Comparison of ENCODE assay signal across 13 cellular contexts in genomic region chr1:153928245-153928644, GRCh38. TPM values are rescaled to one million over a fixed set of nuclear protein-coding genes. Genes with fewer than 3 reads are reported as not detected.
A peak's percentile ranks its signal among the peaks of the same experiment; 100 is the strongest.
DNase-seq lines count a peak whose midpoint lies in the region; ATAC-seq and TF ChIP-seq lines count a peak whose summit lies in the region.
"Had no signal": no experiment of that assay in that cellular context is flagged by ENCODE, and none has a peak within 500 bp of the region (broad histone marks: within the 10 kb centered on the region; RNA-seq: fewer than 3 reads in every experiment).

No MANE protein-coding gene starts in this region.

- H3K9me3 ChIP-seq in IMR-90 (ENCODE audit: control insufficient read depth, insufficient read depth, low read length): no peaks in the 10 kb centered on the region
- H3K9me3 ChIP-seq in colonic mucosa: no peaks in the 10 kb centered on the region
- no peaks in the 10 kb centered on the region for H3K9me3 ChIP-seq in neutrophil
- H3K9me3 ChIP-seq in MM.1S (replicated peaks; ENCODE audit: insufficient read depth, low read length): no peaks in the 10 kb centered on the region
- H3K9me3 ChIP-seq: ascending aorta had no signal

- peaks cover 22% of the 10 kb centered on the region for H3K36me3 ChIP-seq in IMR-90 (ENCODE audit: control insufficient read depth, insufficient read depth, low read length)
- H3K36me3 ChIP-seq in colonic mucosa: no peaks in the 10 kb centered on the region
- peaks cover 46% of the 10 kb centered on the region for H3K36me3 ChIP-seq in neutrophil
- H3K36me3 ChIP-seq in MM.1S (replicated peaks; ENCODE audit: insufficient read depth, low read length): no peaks in the 10 kb centered on the region

- H3K4me3 ChIP-seq in IMR-90 (ENCODE audit: insufficient read depth, low read depth, low read length) (no peak overlapping the region), colonic mucosa (no peak overlapping the region), neutrophil (ENCODE audit: low read depth in 1 of 2, low read length in 1 of 2) (no peak overlapping the region), coronary artery (no peak overlapping the region), MM.1S (ENCODE audit: low read length) (no peak overlapping the region)
- H3K4me3 ChIP-seq: ascending aorta, skin epidermis had no signal

- peaks cover 6% of the 10 kb centered on the region for H3K4me1 Mint-ChIP-seq in T-helper 2 cell treated with Interferon-gamma antibody and Interleukin-4, amounts not matched to agents 5 μg/mL and 100 μg/mL, for 36 hours (ENCODE audit: low read depth)

- H4K20me1 ChIP-seq in IMR-90 (ENCODE audit: insufficient read depth, low read length): peaks cover 6% of the 10 kb centered on the region; the same call in 1 of the 2 replicates
- no peaks in the 10 kb centered on the region for H4K20me1 ChIP-seq in MM.1S (ENCODE audit: insufficient read depth, low read length)

- CTCF ChIA-PET in IMR-90 (lab: Yijun Ruan, JAX): no interaction called here

- no peaks in the 10 kb centered on the region for H3K9me3 Mint-ChIP-seq in T-helper 2 cell treated with Interferon-gamma antibody and Interleukin-4, amounts not matched to agents 5 μg/mL and 100 μg/mL, for 36 hours
- H3K9me3 Mint-ChIP-seq: type B pancreatic cell had no signal

- H2BK15ac ChIP-seq in IMR-90 (ENCODE audit: low read depth, low read length): 0 out of 3 replicates have a peak overlapping the region, but pooled peaks have one; percentile 60

- no peak overlapping the region for H4K91ac ChIP-seq in IMR-90 (ENCODE audit: insufficient read depth, low read depth, low read length)

- no peak overlapping the region for H3K56ac ChIP-seq in IMR-90 (ENCODE audit: extremely low read depth, insufficient read depth, low read length)

- peaks cover 23% of the 10 kb centered on the region; the same call in 1 of the 2 replicates for H3F3A ChIP-seq in MM.1S (ENCODE audit: insufficient read depth, low read length)

- H4K5ac ChIP-seq in IMR-90 (ENCODE audit: low read depth, low read length): no peak overlapping the region

- BruUV-seq in IMR-90 (replicated peaks; lab: Mats Ljungman, UMichigan): no TSS peak

- DNase-seq in T-helper 2 cell treated with Interferon-gamma antibody and Interleukin-4, amounts not matched to agents 5 μg/mL and 100 μg/mL, for 36 hours (ENCODE audit: low spot score): no peak
- no peak for DNase-seq in T-helper 2 cell
- no peak for DNase-seq in IMR-90
- DNase-seq in colonic mucosa: no peak
- no peak for DNase-seq in NCI-H748 treated with DMSO at 0.1 percent for 48 hours (lab: John Stamatoyannopoulos, UW)
- DNase-seq in coronary artery (ENCODE audit: low spot score): no peak
- no peak for DNase-seq in MM.1S
- DNase-seq: DMS 273 treated with DMSO at 0.1 percent for 48 hours; effector memory CD4-positive, alpha-beta T cell had no signal

- peaks cover 9% of the 10 kb centered on the region for H3K4me1 ChIP-seq in IMR-90 (ENCODE audit: control insufficient read depth, insufficient read depth, low read length)
- peaks cover 3% of the 10 kb centered on the region for H3K4me1 ChIP-seq in colonic mucosa
- peaks cover 10 to 11% of the 10 kb centered on the region in 2 experiments for H3K4me1 ChIP-seq in neutrophil (ENCODE audit: control insufficient read depth in 1 of 2, insufficient read depth in 1 of 2, low read depth in 1 of 2, low read length in 1 of 2)
- 0 out of 2 replicates have a peak, but pooled peaks cover 3% of the 10 kb centered on the region for H3K4me1 ChIP-seq in MM.1S (ENCODE audit: low read length)

- no peak for TF ChIP-seq RAD21 in IMR-90 (IDR thresholded peaks at IDR 0.05; ENCODE audit: low read length)

- no peak overlapping the region for H2BK120ac ChIP-seq in IMR-90 (ENCODE audit: low read depth, low read length)

- 0 out of 2 replicates have a peak overlapping the region, but pooled peaks have one; percentile 48 for H3K4ac ChIP-seq in IMR-90 (ENCODE audit: low read depth, low read length)

- in situ Hi-C loops in IMR-90 (cut with MboI; ENCODE audit: low sequenced_read_pairs): no loop called here

- no peak overlapping the region for H2BK5ac ChIP-seq in IMR-90 (ENCODE audit: low read depth, low read length, poor library complexity, severe bottlenecking)

- POLR2A ChIA-PET in IMR-90 (lab: Charles Lee; ENCODE audit: unreplicated experiment): no interaction called here

- peak overlapping the region; percentile 78 for H2AK5ac ChIP-seq in IMR-90 (ENCODE audit: low read depth, low read length)

- peaks cover 9% of the 10 kb centered on the region for H3K79me2 ChIP-seq in MM.1S (ENCODE audit: low read length)

- H3K9me1 ChIP-seq in IMR-90 (ENCODE audit: insufficient read depth, low read length): peaks cover 6% of the 10 kb centered on the region

- no peak overlapping the region for H3K4me3 Mint-ChIP-seq in T-helper 2 cell treated with Interferon-gamma antibody and Interleukin-4, amounts not matched to agents 5 μg/mL and 100 μg/mL, for 36 hours
- H3K4me3 Mint-ChIP-seq: type B pancreatic cell had no signal

- H4K8ac ChIP-seq in IMR-90 (ENCODE audit: low read depth in 2 of 2, low read length in 2 of 2): peak overlapping the region; percentile 57 to 60; a peak in 2 of 4 replicates

- no peaks in the 10 kb centered on the region for H3K27me3 Mint-ChIP-seq in T-helper 2 cell treated with Interferon-gamma antibody and Interleukin-4, amounts not matched to agents 5 μg/mL and 100 μg/mL, for 36 hours (ENCODE audit: low read depth)
- H3K27me3 Mint-ChIP-seq: type B pancreatic cell had no signal

- H3K9ac ChIP-seq in IMR-90 (ENCODE audit: low read depth, low read length): no peak overlapping the region
- no peak overlapping the region for H3K9ac ChIP-seq in colonic mucosa (ENCODE audit: low read depth in 2 of 2, low read length in 2 of 2)
- no peak overlapping the region for H3K9ac ChIP-seq in MM.1S (ENCODE audit: low read length)

- no peak overlapping the region for H3K18ac ChIP-seq in IMR-90 (ENCODE audit: low read depth, low read length)

- no peak for ATAC-seq in IMR-90 (ENCODE audit: low read depth)

- peak overlapping the region; percentile 46 for H3K27ac Mint-ChIP-seq in T-helper 2 cell treated with Interferon-gamma antibody and Interleukin-4, amounts not matched to agents 5 μg/mL and 100 μg/mL, for 36 hours
- H3K27ac Mint-ChIP-seq: type B pancreatic cell had no signal

- no peak overlapping the region for H2AK9ac ChIP-seq in IMR-90 (replicated peaks; ENCODE audit: low read depth, low read length, poor library complexity)

- H3K4me2 ChIP-seq in IMR-90 (ENCODE audit: low read depth, low read length): no peak overlapping the region
- H3K4me2 ChIP-seq in MM.1S (ENCODE audit: low read depth, low read length): no peak overlapping the region

- TF ChIP-seq CTCF in IMR-90 (conservative IDR thresholded peaks at IDR 0.05; ENCODE audit: low read depth, low read length): no peak
- no peak for TF ChIP-seq CTCF in colonic mucosa (IDR thresholded peaks at IDR 0.05)
- TF ChIP-seq CTCF in neutrophil (IDR thresholded peaks at IDR 0.05): no peak
- TF ChIP-seq CTCF in coronary artery (IDR thresholded peaks at IDR 0.05): no peak
- no peak for TF ChIP-seq CTCF in MM.1S (IDR thresholded peaks at IDR 0.05; ENCODE audit: low read length)

- no peaks in the 10 kb centered on the region for H3K9me2 ChIP-seq in MM.1S (replicated peaks; ENCODE audit: insufficient read depth, low read length)

- H3K23ac ChIP-seq in IMR-90 (ENCODE audit: low read depth, low read length): peak overlapping the region; percentile 85; the same call in 1 of the 2 replicates

- intact Hi-C loops in IMR-90 (cut with micrococcal nuclease): loop anchor here (10.0 kb wide), 1 partner anchor 133 kb away; no protein-coding TSS in a partner anchor
- intact Hi-C loops in colonic mucosa (cut with DNase I): no loop called here

- H3K36me3 Mint-ChIP-seq in T-helper 2 cell treated with Interferon-gamma antibody and Interleukin-4, amounts not matched to agents 5 μg/mL and 100 μg/mL, for 36 hours (ENCODE audit: low read depth): peaks cover 28% of the 10 kb centered on the region
- H3K36me3 Mint-ChIP-seq: type B pancreatic cell had no signal

- no peak overlapping the region for H2BK20ac ChIP-seq in IMR-90 (ENCODE audit: low read depth, low read length)

- H3K27me3 ChIP-seq in IMR-90 (ENCODE audit: control insufficient read depth, insufficient read depth, low read length) (no peaks in the 10 kb centered on the region), colonic mucosa (no peaks in the 10 kb centered on the region), neutrophil (no peaks in the 10 kb centered on the region), MM.1S (replicated peaks; ENCODE audit: insufficient read depth, low read length) (no peaks in the 10 kb centered on the region)
- H3K27me3 ChIP-seq: ascending aorta had no signal

- dilution Hi-C loops in IMR-90 (cut with HindIII; ENCODE audit: low sequenced_read_pairs, unreplicated experiment): no loop called here

- H2AFZ ChIP-seq in IMR-90 (replicated peaks; ENCODE audit: low read length, poor library complexity) (peak overlapping the region; percentile 75), MM.1S (ENCODE audit: low read length) (no peak overlapping the region)

- no CpG with 5 or more reads among the region's 1 CpG for WGBS in IMR-90 (ENCODE audit: extremely low coverage in 2 of 2, insufficient read length in 1 of 2), 2 experiments

- no peak overlapping the region for H3K27ac ChIP-seq in IMR-90 (ENCODE audit: insufficient read depth, low read length)
- peak overlapping the region; percentile 12 for H3K27ac ChIP-seq in colonic mucosa
- peak overlapping the region; percentile 50 for H3K27ac ChIP-seq in neutrophil
- no peak overlapping the region for H3K27ac ChIP-seq in coronary artery
- no peak overlapping the region for H3K27ac ChIP-seq in MM.1S (ENCODE audit: low read length)

- no peak for TF ChIP-seq POLR2A in IMR-90 (IDR thresholded peaks at IDR 0.05; ENCODE audit: low read depth, low read length)

- H3K79me1 ChIP-seq in IMR-90 (ENCODE audit: low read depth in 1 of 2, low read length in 2 of 2): peaks cover 0 to 18% of the 10 kb centered on the region in 2 experiments; a peak in 2 of 4 replicates

- H3K14ac ChIP-seq in IMR-90 (replicated peaks; ENCODE audit: low read depth, low read length): no peak overlapping the region

RNA-seq across cellular contexts. Expression of gene GATAD2B, which starts 5.5 kb away (rescaled TPM):
- total RNA-seq in IMR-90 (2012; rRNA removed) (3.8 and 5.6 TPM in 2 replicates), colonic mucosa (10 to 100 TPM; 32.5 to 36.5 TPM)
- 6.1 and 6.2 TPM in 2 replicates for polyA plus RNA-seq in IMR-90 (2012; rRNA removed)
- 3.1 and 3.6 TPM in 2 replicates for polyA plus RNA-seq in IMR-90 (2012; cell fraction: cytosol; rRNA removed)
- polyA plus RNA-seq in IMR-90 (2012; cell fraction: nucleus; rRNA removed; ENCODE audit: low replicate concordance): 5.0 and 9.7 TPM in 2 replicates

RNA-seq across cellular contexts. Expression of gene DENND4B, which starts 18.3 kb away (rescaled TPM):
- total RNA-seq in IMR-90 (2012; rRNA removed): 1.8 and 2.5 TPM in 2 replicates
- 25.2 and 33.3 TPM in 2 replicates for polyA plus RNA-seq in IMR-90 (2012; rRNA removed)
- polyA plus RNA-seq in IMR-90 (2012; cell fraction: cytosol; rRNA removed): 9.4 and 13.8 TPM in 2 replicates
- polyA plus RNA-seq in IMR-90 (2012; cell fraction: nucleus; rRNA removed; ENCODE audit: low replicate concordance): 117 and 252 TPM in 2 replicates
- 10 to 100 TPM; 26.9 to 45.6 TPM for total RNA-seq in colonic mucosa

RNA-seq across cellular contexts. Expression of gene CRTC2, which starts 30.2 kb away (rescaled TPM):
- total RNA-seq in IMR-90 (2012; rRNA removed) (1.9 and 2.7 TPM in 2 replicates), colonic mucosa (10 to 100 TPM; 26.9 to 40.7 TPM)
- polyA plus RNA-seq in IMR-90 (2012; rRNA removed): 20.1 and 22.2 TPM in 2 replicates
- 12.2 and 16.7 TPM in 2 replicates for polyA plus RNA-seq in IMR-90 (2012; cell fraction: cytosol; rRNA removed)
- 59.1 and 73.2 TPM in 2 replicates for polyA plus RNA-seq in IMR-90 (2012; cell fraction: nucleus; rRNA removed; ENCODE audit: low replicate concordance)

RNA-seq across cellular contexts. Expression of gene SLC39A1, which starts 35.1 kb away (rescaled TPM):
- total RNA-seq in IMR-90 (2012; rRNA removed) (94.7 and 97.7 TPM in 2 replicates), colonic mucosa (10 to 100 TPM; 76.8 to 90.9 TPM)
- polyA plus RNA-seq in IMR-90 (2012; rRNA removed): 84.6 and 89.1 TPM in 2 replicates
- 74.5 and 89.4 TPM in 2 replicates for polyA plus RNA-seq in IMR-90 (2012; cell fraction: cytosol; rRNA removed)
- 31.1 and 43.6 TPM in 2 replicates for polyA plus RNA-seq in IMR-90 (2012; cell fraction: nucleus; rRNA removed; ENCODE audit: low replicate concordance)

RNA-seq across cellular contexts. Expression of gene CREB3L4, which starts 39.5 kb away (rescaled TPM):
- total RNA-seq in IMR-90 (2012; rRNA removed) (4.4 and 6.5 TPM in 2 replicates), colonic mucosa (10 to 100 TPM; 19.0 to 37.1 TPM)
- 8.3 and 9.8 TPM in 2 replicates for polyA plus RNA-seq in IMR-90 (2012; rRNA removed)
- polyA plus RNA-seq in IMR-90 (2012; cell fraction: cytosol; rRNA removed): 5.0 and 5.8 TPM in 2 replicates
- polyA plus RNA-seq in IMR-90 (2012; cell fraction: nucleus; rRNA removed; ENCODE audit: low replicate concordance): 21.0 and 21.3 TPM in 2 replicates

Comparison
In these comparisons a context has a peak if more than half of its experiments do, and no peak if none do; other contexts are left out.
1. H3K27ac ChIP-seq: peak in colonic mucosa (single experiment) and neutrophil (single experiment); none in IMR-90 (single experiment), coronary artery (0 of 2) and MM.1S (single experiment).